Comparison of ENCODE assay signal across 1 cellular context in the genomic region with DNA sequence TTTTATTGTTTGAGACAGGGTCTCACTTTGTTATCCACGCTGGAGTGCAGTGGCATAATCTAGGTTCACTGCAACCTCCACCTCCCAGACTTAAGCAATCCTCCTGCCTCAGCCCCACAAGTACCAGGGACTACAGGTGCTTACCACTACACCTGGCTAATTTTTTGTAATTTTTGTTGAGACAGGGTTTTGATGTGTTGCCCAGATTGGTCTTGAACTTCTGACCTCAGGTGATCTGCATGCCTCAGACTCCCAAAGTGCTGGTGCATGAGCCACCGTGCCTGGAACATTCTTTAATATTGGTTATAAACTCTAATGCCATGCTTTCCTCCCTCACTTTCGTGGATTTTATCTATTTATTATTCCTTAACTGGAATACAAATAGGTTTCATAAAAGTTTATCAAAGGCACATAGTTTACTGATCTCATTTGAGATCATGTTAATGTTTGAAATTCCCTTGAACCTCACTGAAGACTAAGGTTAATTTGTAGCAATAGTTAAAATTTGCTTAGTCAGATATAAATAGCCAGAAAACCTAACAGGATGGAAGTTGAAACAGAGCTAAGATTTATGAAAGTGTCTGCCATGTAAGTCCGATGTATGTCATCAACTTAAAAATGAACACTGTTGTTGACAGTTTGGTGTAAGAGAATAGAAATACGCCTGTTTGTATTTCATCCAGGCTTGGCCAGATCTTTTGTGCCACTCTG.
TF ChIP-seq lines count a peak whose summit lies in the region.

No MANE protein-coding gene starts in this region.

TF ChIP-seq in endothelial cell of umbilical vein, 7 proteins besides CTCF, POLR2A, EP300 and RAD21:
- TF ChIP-seq FOS (IDR thresholded peaks at IDR 0.05; ENCODE audit: borderline replicate concordance, insufficient read depth, low read length) (no peak), EZH2 (IDR thresholded peaks at IDR 0.05; ENCODE audit: borderline replicate concordance, low read depth, low read length, severe bottlenecking) (no peak), GATA2 (IDR thresholded peaks at IDR 0.05; ENCODE audit: insufficient read depth, insufficient read length, low read depth, low read length) (no peak)
